13 cellular contexts compared by ENCODE assay signal in the genomic region with DNA sequence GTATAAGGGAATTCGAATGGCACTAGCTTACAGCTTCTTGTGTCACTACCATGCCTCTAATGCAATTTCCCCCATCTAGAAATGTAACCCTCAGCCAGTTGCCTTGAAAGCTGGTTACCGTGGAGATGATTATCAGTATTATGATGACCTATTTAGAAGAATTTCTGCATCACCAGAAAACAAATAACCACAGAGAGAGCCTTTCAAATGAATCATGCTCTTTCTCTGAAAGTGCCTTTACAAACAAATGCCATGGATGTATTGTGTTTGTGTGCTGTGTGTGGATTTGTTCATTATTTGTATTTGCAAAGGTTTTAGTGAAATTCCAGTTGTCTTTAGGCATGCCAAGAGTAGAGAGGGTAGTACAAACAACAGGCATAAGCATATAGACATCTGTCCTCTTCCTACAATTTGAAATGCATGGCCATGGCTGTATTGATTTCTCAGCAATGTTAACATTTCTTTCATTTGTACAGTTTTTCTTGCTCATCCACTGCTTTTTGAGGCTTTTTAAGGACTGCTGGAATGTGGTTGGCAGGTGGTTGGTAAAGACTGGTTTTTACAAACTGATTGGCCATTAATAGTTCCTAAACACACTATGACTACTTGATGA.
DNase-seq lines count a peak whose midpoint lies in the region; ATAC-seq, FAIRE-seq and TF ChIP-seq lines count a peak whose summit lies in the region.
"Had no signal": no experiment of that assay in that cellular context is flagged by ENCODE, and none has a peak within 500 bp of the region (broad histone marks: within the 10 kb centered on the region; RNA-seq: fewer than 3 reads in every experiment).

No MANE protein-coding gene starts in this region.

- no peaks in the 10 kb centered on the region for H3K9me3 ChIP-seq in astrocyte (ENCODE audit: insufficient read depth, low read depth, low read length)

- no peaks in the 10 kb centered on the region for H3K27me3 Mint-ChIP-seq in astrocyte (ENCODE audit: low read depth, unreplicated experiment)
- H3K27me3 Mint-ChIP-seq: T-cell had no signal

- peak overlapping the region; percentile 72 for H3K9ac ChIP-seq in astrocyte (ENCODE audit: low read length)

- ATAC-seq in HG02981 (IDR thresholded peaks at IDR 0.05; ENCODE audit: unreplicated experiment) (no peak), HG02938 (IDR thresholded peaks at IDR 0.05; ENCODE audit: unreplicated experiment) (no peak)
- ATAC-seq: T-cell had no signal

- peak overlapping the region; percentile 74 for H3K4me2 ChIP-seq in astrocyte (ENCODE audit: low read length)

- H3K4me1 ChIP-seq in ACC112 (ENCODE audit: control insufficient read depth, insufficient read depth, low read length, unreplicated experiment) (peaks cover 58% of the 10 kb centered on the region), astrocyte (ENCODE audit: insufficient read depth, low read length) (peaks cover 54% of the 10 kb centered on the region)

- no peak overlapping the region for H3K4me3 Mint-ChIP-seq in astrocyte (ENCODE audit: unreplicated experiment)
- H3K4me3 Mint-ChIP-seq: CD14-positive monocyte, T-cell had no signal

- FAIRE-seq in HTR-8/SVneo (lab: Jason Lieb, UNC) (peak; percentile 74), astrocyte (lab: Jason Lieb, UNC) (peak; percentile 97)
- FAIRE-seq: GM19239 had no signal

- no peaks in the 10 kb centered on the region for H3K36me3 Mint-ChIP-seq in astrocyte (ENCODE audit: low read depth, unreplicated experiment)
- H3K36me3 Mint-ChIP-seq: CD14-positive monocyte, T-cell had no signal

- H3K36me3 ChIP-seq in ACC112 (ENCODE audit: insufficient read depth, low read length) (no peaks in the 10 kb centered on the region), astrocyte (ENCODE audit: insufficient read depth, low read length) (no peaks in the 10 kb centered on the region)

- TF ChIP-seq CTCF in astrocyte (IDR thresholded peaks at IDR 0.05; ENCODE audit: insufficient read depth, low read depth, low read length), result no peak

- H3K4me1 Mint-ChIP-seq in astrocyte (ENCODE audit: low read depth, unreplicated experiment), result peaks cover 68% of the 10 kb centered on the region
- H3K4me1 Mint-ChIP-seq: CD14-positive monocyte, T-cell had no signal

- H3K27me3 ChIP-seq in ACC112 (ENCODE audit: insufficient read depth, low read length) (no peaks in the 10 kb centered on the region), astrocyte (ENCODE audit: insufficient read depth, low read length) (no peaks in the 10 kb centered on the region)

- H3K4me3 ChIP-seq in ACC112 (ENCODE audit: low read depth, low read length), result peak overlapping the region; percentile 36; the same call in 1 of the 2 replicates
- H3K4me3 ChIP-seq in astrocyte (ENCODE audit: insufficient read depth, low read depth, low read length), result peak overlapping the region; percentile 40

- H3K27ac Mint-ChIP-seq in astrocyte (ENCODE audit: unreplicated experiment), result peak overlapping the region; percentile 88
- H3K27ac Mint-ChIP-seq: CD14-positive monocyte, T-cell had no signal

- no peak overlapping the region for H2AFZ ChIP-seq in ACC112 (ENCODE audit: low read length, unreplicated experiment)
- H2AFZ ChIP-seq in astrocyte (ENCODE audit: low read depth, low read length), result no peak overlapping the region

- DNase-seq in HTR-8/SVneo (ENCODE audit: insufficient read length, low spot score) (peak; percentile 56), astrocyte (ENCODE audit: low read depth) (peak; percentile 97), kidney glomerular epithelial cell (lab: John Stamatoyannopoulos, UW) (peak; percentile 97), substantia nigra (lab: John Stamatoyannopoulos, UW) (no peak), CD1c-positive myeloid dendritic cell (ENCODE audit: extremely low spot score) (no peak)
- DNase-seq: activated effector memory CD4-positive, alpha-beta T cell treated with anti-CD3 and anti-CD28 coated beads, Interleukin-2, amount 50 U/mL, for 16 hours; T-cell had no signal

- peak overlapping the region; percentile 95 for H3K27ac ChIP-seq in ACC112 (ENCODE audit: low read depth, low read length)
- H3K27ac ChIP-seq in astrocyte (ENCODE audit: low read depth, low read length), result peak overlapping the region; percentile 96
- no peak overlapping the region for H3K27ac ChIP-seq in substantia nigra (ENCODE audit: low read depth, low read length, poor library complexity, severe bottlenecking)
- H3K27ac ChIP-seq: HL-60 had no signal

- no peaks in the 10 kb centered on the region for H4K20me1 ChIP-seq in astrocyte (ENCODE audit: insufficient read depth, low read length)

- H3K9me3 Mint-ChIP-seq in astrocyte (ENCODE audit: unreplicated experiment), result no peaks in the 10 kb centered on the region
- H3K9me3 Mint-ChIP-seq: T-cell had no signal

- H3K79me2 ChIP-seq in ACC112 (ENCODE audit: control insufficient read depth, insufficient read depth, low read length, unreplicated experiment) (no peaks in the 10 kb centered on the region), astrocyte (ENCODE audit: insufficient read depth, low read length) (no peaks in the 10 kb centered on the region)

Comparison
In these comparisons a context has a peak if more than half of its experiments do, and no peak if none do; other contexts are left out.
1. DNase-seq: peak in HTR-8/SVneo (single experiment), astrocyte (single experiment) and kidney glomerular epithelial cell (single experiment); none in substantia nigra (0 of 49) and CD1c-positive myeloid dendritic cell (single experiment).